In the genomic region with DNA sequence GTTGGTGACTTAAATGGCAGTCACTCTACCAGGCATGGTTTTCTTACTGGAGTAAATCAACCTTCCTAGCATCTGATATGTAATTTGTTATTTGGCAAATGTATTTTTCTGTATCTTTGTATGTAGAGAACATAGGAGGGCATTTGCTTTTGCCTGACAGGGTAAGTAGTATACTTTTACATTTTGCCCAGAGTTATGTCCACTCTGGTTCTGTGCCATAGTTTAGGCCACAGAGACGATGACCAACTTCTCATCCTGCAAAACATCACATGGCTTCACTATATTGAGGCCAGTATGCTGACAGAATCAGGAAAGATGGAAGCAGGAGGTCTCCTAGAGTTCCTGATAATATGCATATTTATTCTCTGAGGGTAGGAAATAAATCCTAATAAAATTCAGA, we compare ENCODE assay signal across 37 cellular contexts.
"Had no signal": no experiment of that assay in that cellular context is flagged by ENCODE, and none has a peak within 500 bp of the region (broad histone marks: within the 10 kb centered on the region; RNA-seq: fewer than 3 reads in every experiment).

No MANE protein-coding gene starts in this region.

- H3K9me3 Mint-ChIP-seq: activated naive CD4-positive, alpha-beta T cell treated with anti-CD3 and anti-CD28 coated beads for 36 hours; activated naive CD4-positive, alpha-beta T cell treated with anti-CD3 and anti-CD28 coated beads, Interleukin-2, amount 10 ng/mL, durations not matched to agents 7 days and 5 days; activated naive CD4-positive, alpha-beta T cell treated with anti-CD3 and anti-CD28 coated beads, Interleukin-2, amount 50 U/mL, for 24 hours; activated naive CD4-positive, alpha-beta T cell treated with anti-CD3 and anti-CD28 coated beads, Interleukin-2, amount 50 U/mL, for 72 hours; activated naive CD8-positive, alpha-beta T cell treated with anti-CD3 and anti-CD28 coated beads for 36 hours; activated naive CD8-positive, alpha-beta T cell treated with anti-CD3 and anti-CD28 coated beads, Interleukin-2, amount 10 ng/mL, durations not matched to agents 7 days and 5 days; activated naive CD8-positive, alpha-beta T cell treated with anti-CD3 and anti-CD28 coated beads, Interleukin-2, amount 50 U/mL, for 24 hours; activated T-cell treated with anti-CD3 and anti-CD28 coated beads, Interleukin-2, amount 50 U/mL, for 24 hours; activated T-cell treated with anti-CD3 and anti-CD28 coated beads, Interleukin-2, amount 50 U/mL, for 4 hours; activated T-cell treated with anti-CD3 and anti-CD28 coated beads, Interleukin-2, amount 50 U/mL, for 72 hours; activated T-helper 1 cell treated with anti-CD3 and anti-CD28 coated beads, Interleukin-12 subunit alpha, Interleukin-12 subunit beta, Interleukin-2, Interleukin-4 antibody, amounts not matched to agents 30 ng/mL and 10 ng/mL and 1 ng/mL, durations not matched to agents 14 hours and 24 hours and 36 hours; activated T-helper 17 cell treated with anti-CD3 and anti-CD28 coated beads, Interleukin-2, amount 50 U/mL, for 72 hours; activated T-helper 2 cell treated with anti-CD3 and anti-CD28 coated beads, Interferon-gamma antibody, Interleukin-2, Interleukin-4, amounts not matched to agents 10 μg/mL and 5 μg/mL and 100 μg/mL, durations not matched to agents 14 hours and 24 hours and 36 hours; central memory CD8-positive, alpha-beta T cell had no signal

- H3K36me3 Mint-ChIP-seq: activated naive CD4-positive, alpha-beta T cell treated with anti-CD3 and anti-CD28 coated beads, Interleukin-2, amount 10 ng/mL, durations not matched to agents 7 days and 5 days; activated naive CD4-positive, alpha-beta T cell treated with anti-CD3 and anti-CD28 coated beads, Interleukin-2, amount 50 U/mL, for 72 hours; activated naive CD8-positive, alpha-beta T cell treated with anti-CD3 and anti-CD28 coated beads for 36 hours; activated naive CD8-positive, alpha-beta T cell treated with anti-CD3 and anti-CD28 coated beads, Interleukin-2, amount 10 ng/mL, durations not matched to agents 7 days and 5 days; brain had no signal

- H3K4me1 ChIP-seq: adrenal gland, ascending aorta, body of pancreas, breast epithelium had no signal

- H3K9me3 ChIP-seq: adrenal gland, ascending aorta, body of pancreas, breast epithelium had no signal

- H3K4me3 ChIP-seq: adrenal gland, ascending aorta, body of pancreas, breast epithelium, cardiac muscle cell had no signal

- H3K36me3 ChIP-seq: adrenal gland, ascending aorta, brain microvascular endothelial cell, breast epithelium, cardiac muscle cell had no signal

- H3K27ac Mint-ChIP-seq: activated naive CD4-positive, alpha-beta T cell treated with anti-CD3 and anti-CD28 coated beads for 36 hours; activated naive CD4-positive, alpha-beta T cell treated with anti-CD3 and anti-CD28 coated beads, Interleukin-2, amount 10 ng/mL, durations not matched to agents 7 days and 5 days; activated naive CD4-positive, alpha-beta T cell treated with anti-CD3 and anti-CD28 coated beads, Interleukin-2, amount 50 U/mL, for 24 hours; activated naive CD4-positive, alpha-beta T cell treated with anti-CD3 and anti-CD28 coated beads, Interleukin-2, amount 50 U/mL, for 72 hours; activated naive CD8-positive, alpha-beta T cell; activated naive CD8-positive, alpha-beta T cell treated with anti-CD3 and anti-CD28 coated beads for 36 hours; activated naive CD8-positive, alpha-beta T cell treated with anti-CD3 and anti-CD28 coated beads, Interleukin-2, amount 10 ng/mL, durations not matched to agents 7 days and 5 days; activated naive CD8-positive, alpha-beta T cell treated with anti-CD3 and anti-CD28 coated beads, Interleukin-2, amount 50 U/mL, for 24 hours; activated T-cell treated with anti-CD3 and anti-CD28 coated beads, Interleukin-2, amount 50 U/mL, for 24 hours; activated T-cell treated with anti-CD3 and anti-CD28 coated beads, Interleukin-2, amount 50 U/mL, for 72 hours; activated T-helper 1 cell treated with anti-CD3 and anti-CD28 coated beads, Interleukin-12 subunit alpha, Interleukin-12 subunit beta, Interleukin-2, Interleukin-4 antibody, amounts not matched to agents 30 ng/mL and 10 ng/mL and 1 ng/mL, durations not matched to agents 14 hours and 24 hours and 36 hours; activated T-helper 17 cell treated with anti-CD3 and anti-CD28 coated beads, Interleukin-2, amount 50 U/mL, for 72 hours; activated T-helper 2 cell treated with anti-CD3 and anti-CD28 coated beads, Interferon-gamma antibody, Interleukin-2, Interleukin-4, amounts not matched to agents 10 μg/mL and 5 μg/mL and 100 μg/mL, durations not matched to agents 14 hours and 24 hours and 36 hours; brain had no signal

- H3K27me3 Mint-ChIP-seq: activated naive CD4-positive, alpha-beta T cell treated with anti-CD3 and anti-CD28 coated beads, Interleukin-2, amount 50 U/mL, for 24 hours; activated naive CD8-positive, alpha-beta T cell; activated naive CD8-positive, alpha-beta T cell treated with anti-CD3 and anti-CD28 coated beads for 36 hours; activated T-cell treated with anti-CD3 and anti-CD28 coated beads, Interleukin-2, amount 50 U/mL, for 24 hours; activated T-helper 17 cell treated with anti-CD3 and anti-CD28 coated beads, Interleukin-2, amount 50 U/mL, for 72 hours; central memory CD8-positive, alpha-beta T cell had no signal

- DNase-seq: activated effector memory CD4-positive, alpha-beta T cell treated with anti-CD3 and anti-CD28 coated beads, Interleukin-2, amount 50 U/mL, for 16 hours; activated effector memory CD4-positive, alpha-beta T cell treated with Interleukin-2 at 50 U/mL for 16 hours; activated gamma-delta T cell; activated gamma-delta T cell treated with Interleukin-2 at 50 U/mL for 16 hours; activated naive CD4-positive, alpha-beta T cell; activated naive CD4-positive, alpha-beta T cell treated with anti-CD3 and anti-CD28 coated beads for 36 hours; activated naive CD4-positive, alpha-beta T cell treated with anti-CD3 and anti-CD28 coated beads, Interleukin-2, amount 10 ng/mL, durations not matched to agents 7 days and 5 days; activated naive CD4-positive, alpha-beta T cell treated with anti-CD3 and anti-CD28 coated beads, Interleukin-2, amount 50 U/mL, for 16 hours; activated naive CD4-positive, alpha-beta T cell treated with Interleukin-2 at 50 U/mL for 16 hours; activated naive CD8-positive, alpha-beta T cell treated with anti-CD3 and anti-CD28 coated beads for 36 hours; activated naive CD8-positive, alpha-beta T cell treated with anti-CD3 and anti-CD28 coated beads, Interleukin-2, amount 10 ng/mL, durations not matched to agents 7 days and 5 days; activated naive CD8-positive, alpha-beta T cell treated with anti-CD3 and anti-CD28 coated beads, Interleukin-2, amount 50 U/mL, for 24 hours; activated T-cell treated with anti-CD3 and anti-CD28 coated beads, Interleukin-2, amount 50 U/mL, for 24 hours; activated T-cell treated with anti-CD3 and anti-CD28 coated beads, Interleukin-2, amount 50 U/mL, for 4 hours; activated T-cell treated with anti-CD3 and anti-CD28 coated beads, Interleukin-2, amount 50 U/mL, for 48 hours; activated T-cell treated with anti-CD3 and anti-CD28 coated beads, Interleukin-2, amount 50 U/mL, for 72 hours; adrenal gland; amniotic stem cell; amygdala; anterior cingulate cortex; aorta; body of pancreas; brain microvascular endothelial cell; caudate nucleus; central memory CD4-positive, alpha-beta T cell; cerebellar nuclear complex had no signal

- H3K27ac ChIP-seq: adrenal gland, ascending aorta, body of pancreas, brain microvascular endothelial cell, breast epithelium, cardiac muscle cell had no signal

- H3K4me1 Mint-ChIP-seq: activated naive CD4-positive, alpha-beta T cell treated with anti-CD3 and anti-CD28 coated beads, Interleukin-2, amount 10 ng/mL, durations not matched to agents 7 days and 5 days; activated naive CD4-positive, alpha-beta T cell treated with anti-CD3 and anti-CD28 coated beads, Interleukin-2, amount 50 U/mL, for 24 hours; activated naive CD8-positive, alpha-beta T cell treated with anti-CD3 and anti-CD28 coated beads for 36 hours; activated naive CD8-positive, alpha-beta T cell treated with anti-CD3 and anti-CD28 coated beads, Interleukin-2, amount 10 ng/mL, durations not matched to agents 7 days and 5 days; activated naive CD8-positive, alpha-beta T cell treated with anti-CD3 and anti-CD28 coated beads, Interleukin-2, amount 50 U/mL, for 24 hours; activated T-helper 17 cell treated with anti-CD3 and anti-CD28 coated beads, Interleukin-2, amount 50 U/mL, for 72 hours; brain; central memory CD8-positive, alpha-beta T cell had no signal

- H3K4me3 Mint-ChIP-seq: activated naive CD4-positive, alpha-beta T cell treated with anti-CD3 and anti-CD28 coated beads for 36 hours; activated naive CD4-positive, alpha-beta T cell treated with anti-CD3 and anti-CD28 coated beads, Interleukin-2, amount 10 ng/mL, durations not matched to agents 7 days and 5 days; activated naive CD4-positive, alpha-beta T cell treated with anti-CD3 and anti-CD28 coated beads, Interleukin-2, amount 50 U/mL, for 24 hours; activated naive CD8-positive, alpha-beta T cell; activated naive CD8-positive, alpha-beta T cell treated with anti-CD3 and anti-CD28 coated beads for 36 hours; activated naive CD8-positive, alpha-beta T cell treated with anti-CD3 and anti-CD28 coated beads, Interleukin-2, amount 10 ng/mL, durations not matched to agents 7 days and 5 days; activated naive CD8-positive, alpha-beta T cell treated with anti-CD3 and anti-CD28 coated beads, Interleukin-2, amount 50 U/mL, for 24 hours; activated T-cell treated with anti-CD3 and anti-CD28 coated beads, Interleukin-2, amount 50 U/mL, for 24 hours; activated T-cell treated with anti-CD3 and anti-CD28 coated beads, Interleukin-2, amount 50 U/mL, for 4 hours; activated T-cell treated with anti-CD3 and anti-CD28 coated beads, Interleukin-2, amount 50 U/mL, for 72 hours; activated T-helper 1 cell treated with anti-CD3 and anti-CD28 coated beads, Interleukin-12 subunit alpha, Interleukin-12 subunit beta, Interleukin-2, Interleukin-4 antibody, amounts not matched to agents 30 ng/mL and 10 ng/mL and 1 ng/mL, durations not matched to agents 14 hours and 24 hours and 36 hours; activated T-helper 17 cell treated with anti-CD3 and anti-CD28 coated beads, Interleukin-2, amount 50 U/mL, for 72 hours; brain; central memory CD8-positive, alpha-beta T cell had no signal
